Comparison of ENCODE assay signal across 8 cellular contexts in the genomic region with DNA sequence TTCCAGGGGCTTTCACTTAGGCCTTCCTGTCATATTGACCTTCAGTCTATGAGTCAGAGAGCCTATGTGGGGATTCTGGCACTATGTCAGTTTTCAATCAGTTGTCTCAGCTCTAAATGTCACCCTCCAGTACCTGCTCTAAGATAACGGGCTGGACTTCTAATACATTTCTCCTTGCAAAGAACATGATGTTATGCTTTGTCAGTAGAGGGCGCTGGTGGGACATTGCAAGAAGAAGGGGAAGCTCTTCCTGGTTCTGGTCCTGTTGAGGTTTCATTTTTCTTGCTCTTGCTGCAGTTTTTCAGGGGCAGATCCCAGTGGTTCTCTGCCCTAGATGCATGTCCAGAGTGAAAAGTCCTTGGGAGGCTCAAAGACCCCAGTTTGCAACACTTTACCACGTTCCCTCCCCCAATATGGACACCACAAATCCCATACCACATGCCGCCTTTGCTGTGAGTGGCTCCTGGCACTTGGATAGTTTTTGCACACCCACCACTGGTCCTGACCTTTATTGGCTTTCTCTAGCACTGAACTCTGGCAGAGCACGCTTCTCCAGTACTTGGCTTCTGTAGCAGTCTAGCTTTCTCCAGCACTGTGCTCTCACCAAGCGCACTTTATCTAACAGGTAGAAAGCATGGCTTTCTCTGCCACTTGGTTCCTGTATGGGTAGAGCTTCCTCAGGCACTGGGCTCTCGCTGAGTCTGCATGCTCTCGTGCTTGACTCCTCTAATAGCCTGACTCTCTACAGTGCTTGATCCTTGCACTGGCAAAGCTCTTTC.
DNase-seq lines count a peak whose midpoint lies in the region; ATAC-seq, FAIRE-seq and TF ChIP-seq lines count a peak whose summit lies in the region.

No MANE protein-coding gene starts in this region.

- peak overlapping the region; percentile 56 for H3K27ac ChIP-seq in KOPT-K1 (ENCODE audit: low read depth, low read length, poor library complexity, severe bottlenecking)

- H3K27me3 Mint-ChIP-seq in nephron progenitor cell (ENCODE audit: low read depth, poor library complexity), result peaks cover 14% of the 10 kb centered on the region

- peaks cover 32% of the 10 kb centered on the region for H3K9me3 Mint-ChIP-seq in nephron progenitor cell

- no peaks in the 10 kb centered on the region for H3K36me3 ChIP-seq in KOPT-K1 (ENCODE audit: insufficient read depth, low read length)

- no peaks in the 10 kb centered on the region for H3K9me3 ChIP-seq in KOPT-K1 (ENCODE audit: insufficient read depth, low read length, poor library complexity, severe bottlenecking)

- TF ChIP-seq CTCF in GM12875 (IDR thresholded peaks at IDR 0.05; ENCODE audit: borderline replicate concordance, insufficient read depth, low read depth, low read length) (peak; percentile 82), fibroblast of mammary gland (conservative IDR thresholded peaks at IDR 0.05; ENCODE audit: control insufficient read depth, insufficient read depth, low read depth, low read length) (peak; percentile 99), nephron progenitor cell (IDR thresholded peaks at IDR 0.05) (peak; percentile 65)

- H3K36me3 Mint-ChIP-seq in nephron progenitor cell (ENCODE audit: low read depth), result peaks cover 10% of the 10 kb centered on the region

- H3K4me3 Mint-ChIP-seq in nephron progenitor cell, result no peak overlapping the region

- H3K27ac Mint-ChIP-seq in nephron progenitor cell, result no peak overlapping the region

- no peak for FAIRE-seq in RCC 7860 (lab: Jason Lieb, UNC)

- ATAC-seq in stimulated activated naive CD8-positive, alpha-beta T cell treated with anti-CD3 and anti-CD28 coated beads, Interleukin-15, Interleukin-2, amounts not matched to agents 100 U/mL and 50 U/mL, for 24 hours, result peak; percentile 98
- ATAC-seq in GM21360 (IDR thresholded peaks at IDR 0.05; ENCODE audit: unreplicated experiment), result no peak

- peaks cover 12% of the 10 kb centered on the region for H3K4me1 Mint-ChIP-seq in nephron progenitor cell

- DNase-seq in RCC 7860 (ENCODE audit: low spot score), result peak; percentile 53
- DNase-seq in activated T-cell treated with anti-CD3 and anti-CD28 coated beads, Interleukin-2, amount 50 U/mL, for 48 hours, result peak; percentile 77 to 79
- DNase-seq in fibroblast of mammary gland (ENCODE audit: low read depth), result peak; percentile 92
- peak; percentile 72 for DNase-seq in nephron progenitor cell
- DNase-seq in stimulated activated naive CD8-positive, alpha-beta T cell treated with anti-CD3 and anti-CD28 coated beads, Interleukin-15, Interleukin-2, amounts not matched to agents 100 U/mL and 50 U/mL, for 24 hours, result peak; percentile 87

- H3K4me3 ChIP-seq in GM12875 (ENCODE audit: low read depth, low read length), result no peak overlapping the region
- no peak overlapping the region for H3K4me3 ChIP-seq in fibroblast of mammary gland (ENCODE audit: control insufficient read depth, low read depth, low read length)
